9 cellular contexts compared by ENCODE assay signal in genomic region chr3:53109190-53109589, GRCh38. TPM values are rescaled to one million over a fixed set of nuclear protein-coding genes. Genes with fewer than 3 reads are reported as not detected.
DNase-seq lines count a peak whose midpoint lies in the region; ATAC-seq and TF ChIP-seq lines count a peak whose summit lies in the region.
"Had no signal": no experiment of that assay in that cellular context is flagged by ENCODE, and none has a peak within 500 bp of the region (broad histone marks: within the 10 kb centered on the region; RNA-seq: fewer than 3 reads in every experiment).

No MANE protein-coding gene starts in this region.

- H3K27me3 ChIP-seq in BLaER1 treated with 17β-estradiol and CSF1 and Interleukin-3, amounts not matched to agents 10 nM and 100 nM: no peaks in the 10 kb centered on the region
- no peaks in the 10 kb centered on the region for H3K27me3 ChIP-seq in kidney epithelial cell (ENCODE audit: control insufficient read depth, insufficient read depth, low read length)
- no peaks in the 10 kb centered on the region for H3K27me3 ChIP-seq in aorta (ENCODE audit: control insufficient read depth in 1 of 2, insufficient read depth in 2 of 2, low read length in 1 of 2)

- H3K9ac ChIP-seq in BLaER1 treated with 17β-estradiol and CSF1 and Interleukin-3, amounts not matched to agents 10 nM and 100 nM: no peak overlapping the region; a peak in 3 of 22 replicates

- peaks cover 19 to 95% (median 78%) of the 10 kb centered on the region in 11 experiments for H3K36me3 ChIP-seq in BLaER1 treated with 17β-estradiol and CSF1 and Interleukin-3, amounts not matched to agents 10 nM and 100 nM
- H3K36me3 ChIP-seq in kidney epithelial cell (ENCODE audit: control insufficient read depth, insufficient read depth, low read length) (no peaks in the 10 kb centered on the region), aorta (ENCODE audit: control insufficient read depth in 1 of 2, insufficient read depth in 2 of 2, low read length in 1 of 2) (peaks cover 0 to 2% of the 10 kb centered on the region in 2 donors)

- ATAC-seq in activated naive CD4-positive, alpha-beta T cell treated with anti-CD3 and anti-CD28 coated beads, Interleukin-2, amount 50 U/mL, for 72 hours: peak; percentile 86 to 94
- ATAC-seq in aorta (ENCODE audit: low FRiP score) (no peak), HG02798 (IDR thresholded peaks at IDR 0.05; ENCODE audit: poor library complexity, unreplicated experiment) (no peak)

- H4K20me1 ChIP-seq in BLaER1 treated with 17β-estradiol and CSF1 and Interleukin-3, amounts not matched to agents 10 nM and 100 nM: peaks cover 0 to 1% (median 0%) of the 10 kb centered on the region in 11 experiments; a peak in 2 of 22 replicates

- no peak for TF ChIP-seq CTCF in kidney epithelial cell (IDR thresholded peaks at IDR 0.05; ENCODE audit: insufficient read depth, low read length, poor library complexity, severe bottlenecking)

- H3K4me1 ChIP-seq in BLaER1 treated with 17β-estradiol and CSF1 and Interleukin-3, amounts not matched to agents 10 nM and 100 nM: peaks cover 0 to 51% (median 24%) of the 10 kb centered on the region in 10 experiments; a peak in 14 of 20 replicates
- no peaks in the 10 kb centered on the region for H3K4me1 ChIP-seq in aorta (ENCODE audit: control insufficient read depth in 1 of 2, insufficient read depth in 2 of 2, low read length in 2 of 2)

- no peaks in the 10 kb centered on the region for H3K9me3 ChIP-seq in BLaER1 treated with 17β-estradiol and CSF1 and Interleukin-3, amounts not matched to agents 10 nM and 100 nM (replicated peaks in 1 of 11)
- no peaks in the 10 kb centered on the region for H3K9me3 ChIP-seq in aorta (ENCODE audit: control insufficient read depth, low read length)

- 73 to 85% methylated on average over 1 of the region's 1 CpG for WGBS in aorta, 2 donors

- peaks cover 0 to 5% of the 10 kb centered on the region in 2 donors for H3K9me3 Mint-ChIP-seq in activated naive CD4-positive, alpha-beta T cell treated with anti-CD3 and anti-CD28 coated beads, Interleukin-2, amount 50 U/mL, for 72 hours
- H3K9me3 Mint-ChIP-seq: nephron progenitor cell had no signal

- H3K27ac ChIP-seq in BLaER1 treated with 17β-estradiol and CSF1 and Interleukin-3, amounts not matched to agents 10 nM and 100 nM: peak overlapping the region in 6 of 11 experiments; percentile 6 to 34 (median 18); a peak in 8 of 22 replicates
- no peak overlapping the region for H3K27ac ChIP-seq in aorta (ENCODE audit: low read depth in 1 of 2, low read length in 2 of 2)

- H3K36me3 Mint-ChIP-seq in activated naive CD4-positive, alpha-beta T cell treated with anti-CD3 and anti-CD28 coated beads, Interleukin-2, amount 50 U/mL, for 72 hours: peaks cover 5 to 30% of the 10 kb centered on the region in 2 donors

- peak overlapping the region in 4 of 11 experiments; percentile 39 to 70 (median 60); a peak in 6 of 22 replicates for H3K4me2 ChIP-seq in BLaER1 treated with 17β-estradiol and CSF1 and Interleukin-3, amounts not matched to agents 10 nM and 100 nM

- H3K27ac Mint-ChIP-seq in activated naive CD4-positive, alpha-beta T cell treated with anti-CD3 and anti-CD28 coated beads, Interleukin-2, amount 50 U/mL, for 72 hours: peak overlapping the region; percentile 89 to 90
- H3K27ac Mint-ChIP-seq: nephron progenitor cell had no signal

- intact Hi-C loops in aorta (cut with DNase I): no loop called here

- DNase-seq in HPDE6-E6E7 (ENCODE audit: extremely low spot score): peak; percentile 46
- peak; percentile 45 to 57 for DNase-seq in activated naive CD4-positive, alpha-beta T cell treated with anti-CD3 and anti-CD28 coated beads, Interleukin-2, amount 50 U/mL, for 72 hours (ENCODE audit: low spot score in 2 of 2)
- DNase-seq in kidney epithelial cell (ENCODE audit: low read depth): peak; percentile 79
- DNase-seq in DMS 273 treated with DMSO at 0.1 percent for 48 hours (lab: John Stamatoyannopoulos, UW): no peak
- DNase-seq in aorta: no peak
- DNase-seq in NCI-H2196 treated with DMSO at 0.1 percent for 48 hours (lab: John Stamatoyannopoulos, UW; ENCODE audit: unreplicated experiment): no peak
- DNase-seq: nephron progenitor cell had no signal

- no peak overlapping the region for H3K4me3 ChIP-seq in BLaER1 treated with 17β-estradiol and CSF1 and Interleukin-3, amounts not matched to agents 10 nM and 100 nM
- H3K4me3 ChIP-seq in kidney epithelial cell (ENCODE audit: low read depth, low read length) (no peak overlapping the region), aorta (ENCODE audit: low read length in 2 of 2) (no peak overlapping the region)

RNA-seq across cellular contexts. Expression of gene RFT1, which starts 21.0 kb away (rescaled TPM):
- 10 to 100 TPM; 19.5 to 38.3 TPM for total RNA-seq in activated naive CD4-positive, alpha-beta T cell treated with anti-CD3 and anti-CD28 coated beads, Interleukin-2, amount 50 U/mL, for 72 hours
- 18.6 and 20.3 TPM in 2 replicates for total RNA-seq in kidney epithelial cell
- 10 to 100 TPM; 11.9 to 16.6 TPM for total RNA-seq in aorta
- polyA plus RNA-seq in aorta: 1 to 10 TPM; 5.0 to 5.8 TPM

RNA-seq across cellular contexts. Expression of gene PRKCD, which starts 51.8 kb away (rescaled TPM):
- 10 to 100 TPM in 1 of 2 donors, 1 to 10 TPM in 1; 3.4 to 22.5 TPM for total RNA-seq in activated naive CD4-positive, alpha-beta T cell treated with anti-CD3 and anti-CD28 coated beads, Interleukin-2, amount 50 U/mL, for 72 hours
- total RNA-seq in kidney epithelial cell (6.9 and 10.1 TPM in 2 replicates), aorta (10 to 100 TPM; 23.6 to 33.4 TPM)
- polyA plus RNA-seq in aorta: 10 to 100 TPM; 16.1 to 30.8 TPM

Comparison
In these comparisons a context has a peak if more than half of its experiments do, and no peak if none do; other contexts are left out.
1. H3K27ac ChIP-seq: peak in BLaER1 treated with 17β-estradiol and CSF1 and Interleukin-3, amounts not matched to agents 10 nM and 100 nM (6 of 11); none in aorta (0 of 2).
2. DNase-seq: peak in HPDE6-E6E7 (single experiment), activated naive CD4-positive, alpha-beta T cell treated with anti-CD3 and anti-CD28 coated beads, Interleukin-2, amount 50 U/mL, for 72 hours (2 of 2) and kidney epithelial cell (single experiment); none in DMS 273 treated with DMSO at 0.1 percent for 48 hours (single experiment), aorta (0 of 2) and NCI-H2196 treated with DMSO at 0.1 percent for 48 hours (single experiment).
3. ATAC-seq: peak in activated naive CD4-positive, alpha-beta T cell treated with anti-CD3 and anti-CD28 coated beads, Interleukin-2, amount 50 U/mL, for 72 hours (2 of 2); none in aorta (single experiment) and HG02798 (single experiment).